ENCODE assay signal across 8 cellular contexts in genomic region chr4:26069218-26069617, GRCh38.
DNase-seq lines count a peak whose midpoint lies in the region; ATAC-seq and TF ChIP-seq lines count a peak whose summit lies in the region.

No MANE protein-coding gene starts in this region.

- peak; percentile 42 to 71 (median 65); a peak in 5 of 6 replicates for TF ChIP-seq CTCF in HCT116 (IDR thresholded peaks at IDR 0.05 in 2 of 3, conservative IDR thresholded peaks at IDR 0.05 in 1 of 3; ENCODE audit: borderline replicate concordance in 1 of 3, insufficient read depth in 1 of 3, low read depth in 2 of 3, low read length in 2 of 3)
- TF ChIP-seq CTCF in RWPE2 (IDR thresholded peaks at IDR 0.05; ENCODE audit: poor library complexity, severe bottlenecking), result peak; percentile 12
- no peak for TF ChIP-seq CTCF in colonic mucosa (IDR thresholded peaks at IDR 0.05)

- BruUV-seq in HCT116 (replicated peaks; lab: Mats Ljungman, UMichigan), result no TSS peak

- intact Hi-C loops in HCT116 (cut with micrococcal nuclease), result loop anchor here (1.0 to 5.0 kb wide), 2 partner anchors 253 to 341 kb away; partner anchors contain the start of gene RBPJ
- intact Hi-C loops in colonic mucosa (cut with DNase I), result no loop called here

- H4K20me1 ChIP-seq in HCT116 (ENCODE audit: insufficient read depth), result no peaks in the 10 kb centered on the region

- H2AFZ ChIP-seq in HCT116 (ENCODE audit: low read depth, low read length, poor library complexity, severe bottlenecking), result no peak overlapping the region

- POLR2A ChIA-PET in HCT116 (lab: Charles Lee), result no interaction called here

- RAD21 ChIA-PET in HCT116 (lab: Charles Lee; ENCODE audit: low non-redundant PET in 1 of 2, low total read pairs in 2 of 2, uncharacterized antibody in 2 of 2, unreplicated experiment in 2 of 2), result no interaction called here

- CTCF ChIA-PET in HCT116 (lab: Charles Lee), result interaction anchor here (0.9 to 2.3 kb wide), 7 partner anchors 8 to 341 kb away, joined by 3 to 11 read pairs (median 5); partner anchors contain the start of gene RBPJ

- no peaks in the 10 kb centered on the region for H3K9me3 ChIP-seq in HCT116 (ENCODE audit: control insufficient read depth in 1 of 2, insufficient read depth in 1 of 2, low read depth in 1 of 2, low read length in 2 of 2)
- no peaks in the 10 kb centered on the region for H3K9me3 ChIP-seq in RWPE2 (ENCODE audit: severe bottlenecking)
- H3K9me3 ChIP-seq in colonic mucosa, result no peaks in the 10 kb centered on the region

- no peak overlapping the region for H3K4me3 ChIP-seq in HCT116 (replicated peaks in 1 of 2; ENCODE audit: low read depth in 1 of 2, low read length in 2 of 2)
- no peak overlapping the region for H3K4me3 ChIP-seq in RWPE2 (ENCODE audit: severe bottlenecking)
- H3K4me3 ChIP-seq in colonic mucosa, result no peak overlapping the region

- H3K27me3 ChIP-seq in HCT116 (ENCODE audit: insufficient read depth, low read length), result no peaks in the 10 kb centered on the region
- no peaks in the 10 kb centered on the region for H3K27me3 ChIP-seq in RWPE2 (ENCODE audit: insufficient read depth, poor library complexity, severe bottlenecking)
- no peaks in the 10 kb centered on the region for H3K27me3 ChIP-seq in colonic mucosa

- no peak overlapping the region for H3K4me2 ChIP-seq in HCT116 (ENCODE audit: low read length)

- TF ChIP-seq POLR2A in HCT116 (IDR thresholded peaks at IDR 0.05; ENCODE audit: borderline replicate concordance, extremely low read depth, insufficient read depth, insufficient read length), result no peak

- no peaks in the 10 kb centered on the region for H3K79me2 ChIP-seq in HCT116 (ENCODE audit: insufficient read depth, low read length)

- ATAC-seq in HCT116 (peak; percentile 91), RWPE2 (ENCODE audit: low read depth) (peak; percentile 48; the same call in 1 of the 3 replicates), GM19035 (IDR thresholded peaks at IDR 0.05; ENCODE audit: unreplicated experiment) (no peak)

- peak; percentile 75 for TF ChIP-seq RAD21 in HCT116 (IDR thresholded peaks at IDR 0.05; ENCODE audit: low read depth)

- H3K36me3 ChIP-seq in HCT116 (ENCODE audit: control insufficient read depth in 1 of 2, insufficient read depth in 2 of 2, low read length in 2 of 2) (no peaks in the 10 kb centered on the region), RWPE2 (ENCODE audit: low read depth) (no peaks in the 10 kb centered on the region), colonic mucosa (no peaks in the 10 kb centered on the region)

- no peak overlapping the region for H3K27ac ChIP-seq in HCT116 (ENCODE audit: low read depth, low read length)
- H3K27ac ChIP-seq in RWPE2 (ENCODE audit: poor library complexity, severe bottlenecking), result no peak overlapping the region
- no peak overlapping the region for H3K27ac ChIP-seq in colonic mucosa

- peak; percentile 50 for DNase-seq in D341Med (ENCODE audit: low spot score)
- DNase-seq in HCT116 (ENCODE audit: low read depth, low spot score), result no peak
- DNase-seq in RWPE2 (ENCODE audit: low spot score), result no peak
- peak; percentile 68 for DNase-seq in iPS-NIHi11 (ENCODE audit: low spot score)
- no peak for DNase-seq in NK-92 (lab: John Stamatoyannopoulos, UW; ENCODE audit: unreplicated experiment)
- DNase-seq in NCI-H774 (lab: John Stamatoyannopoulos, UW), result no peak
- no peak for DNase-seq in colonic mucosa

- H3K9ac ChIP-seq in HCT116 (ENCODE audit: low read length), result no peak overlapping the region
- no peak overlapping the region for H3K9ac ChIP-seq in colonic mucosa (ENCODE audit: low read depth in 2 of 2, low read length in 2 of 2)

- H3K4me1 ChIP-seq in HCT116 (ENCODE audit: control insufficient read depth in 1 of 2, insufficient read depth in 2 of 2, low read length in 2 of 2) (peaks cover 0 to 10% of the 10 kb centered on the region in 2 experiments; a peak in 1 of 4 replicates), RWPE2 (ENCODE audit: insufficient read depth, poor library complexity, severe bottlenecking) (peaks cover 4% of the 10 kb centered on the region), colonic mucosa (no peaks in the 10 kb centered on the region)

- no peaks in the 10 kb centered on the region for H3K9me2 ChIP-seq in HCT116 (ENCODE audit: insufficient read depth)

TF ChIP-seq in HCT116, 20 proteins besides CTCF, POLR2A, EP300 and RAD21:
- TF ChIP-seq EGR1 (IDR thresholded peaks at IDR 0.05; ENCODE audit: low read depth), result no peak
- TF ChIP-seq, protein P1, sequence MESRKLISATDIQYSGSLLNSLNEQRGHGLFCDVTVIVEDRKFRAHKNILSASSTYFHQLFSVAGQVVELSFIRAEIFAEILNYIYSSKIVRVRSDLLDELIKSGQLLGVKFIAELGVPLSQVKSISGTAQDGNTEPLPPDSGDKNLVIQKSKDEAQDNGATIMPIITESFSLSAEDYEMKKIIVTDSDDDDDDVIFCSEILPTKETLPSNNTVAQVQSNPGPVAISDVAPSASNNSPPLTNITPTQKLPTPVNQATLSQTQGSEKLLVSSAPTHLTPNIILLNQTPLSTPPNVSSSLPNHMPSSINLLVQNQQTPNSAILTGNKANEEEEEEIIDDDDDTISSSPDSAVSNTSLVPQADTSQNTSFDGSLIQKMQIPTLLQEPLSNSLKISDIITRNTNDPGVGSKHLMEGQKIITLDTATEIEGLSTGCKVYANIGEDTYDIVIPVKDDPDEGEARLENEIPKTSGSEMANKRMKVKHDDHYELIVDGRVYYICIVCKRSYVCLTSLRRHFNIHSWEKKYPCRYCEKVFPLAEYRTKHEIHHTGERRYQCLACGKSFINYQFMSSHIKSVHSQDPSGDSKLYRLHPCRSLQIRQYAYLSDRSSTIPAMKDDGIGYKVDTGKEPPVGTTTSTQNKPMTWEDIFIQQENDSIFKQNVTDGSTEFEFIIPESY (IDR thresholded peaks at IDR 0.05; ENCODE audit: extremely low read depth, insufficient replicate concordance, low read length), result no peak
- no peak for TF ChIP-seq EZH2 (IDR thresholded peaks at IDR 0.05)
- no peak for TF ChIP-seq SRF (IDR thresholded peaks at IDR 0.05; ENCODE audit: low read depth)
- TF ChIP-seq FOSL1 (IDR thresholded peaks at IDR 0.05; ENCODE audit: low read depth), result no peak
- no peak for TF ChIP-seq JUND (IDR thresholded peaks at IDR 0.05)
- no peak for TF ChIP-seq CEBPB (IDR thresholded peaks at IDR 0.05; ENCODE audit: low read depth)
- TF ChIP-seq SP1 (IDR thresholded peaks at IDR 0.05; ENCODE audit: low read depth), result no peak
- no peak for TF ChIP-seq POLR2AphosphoS5 (IDR thresholded peaks at IDR 0.05; ENCODE audit: low read depth, low read length)
- TF ChIP-seq CBX3 (IDR thresholded peaks at IDR 0.05; ENCODE audit: low read depth), result no peak
- TF ChIP-seq, protein P2, sequence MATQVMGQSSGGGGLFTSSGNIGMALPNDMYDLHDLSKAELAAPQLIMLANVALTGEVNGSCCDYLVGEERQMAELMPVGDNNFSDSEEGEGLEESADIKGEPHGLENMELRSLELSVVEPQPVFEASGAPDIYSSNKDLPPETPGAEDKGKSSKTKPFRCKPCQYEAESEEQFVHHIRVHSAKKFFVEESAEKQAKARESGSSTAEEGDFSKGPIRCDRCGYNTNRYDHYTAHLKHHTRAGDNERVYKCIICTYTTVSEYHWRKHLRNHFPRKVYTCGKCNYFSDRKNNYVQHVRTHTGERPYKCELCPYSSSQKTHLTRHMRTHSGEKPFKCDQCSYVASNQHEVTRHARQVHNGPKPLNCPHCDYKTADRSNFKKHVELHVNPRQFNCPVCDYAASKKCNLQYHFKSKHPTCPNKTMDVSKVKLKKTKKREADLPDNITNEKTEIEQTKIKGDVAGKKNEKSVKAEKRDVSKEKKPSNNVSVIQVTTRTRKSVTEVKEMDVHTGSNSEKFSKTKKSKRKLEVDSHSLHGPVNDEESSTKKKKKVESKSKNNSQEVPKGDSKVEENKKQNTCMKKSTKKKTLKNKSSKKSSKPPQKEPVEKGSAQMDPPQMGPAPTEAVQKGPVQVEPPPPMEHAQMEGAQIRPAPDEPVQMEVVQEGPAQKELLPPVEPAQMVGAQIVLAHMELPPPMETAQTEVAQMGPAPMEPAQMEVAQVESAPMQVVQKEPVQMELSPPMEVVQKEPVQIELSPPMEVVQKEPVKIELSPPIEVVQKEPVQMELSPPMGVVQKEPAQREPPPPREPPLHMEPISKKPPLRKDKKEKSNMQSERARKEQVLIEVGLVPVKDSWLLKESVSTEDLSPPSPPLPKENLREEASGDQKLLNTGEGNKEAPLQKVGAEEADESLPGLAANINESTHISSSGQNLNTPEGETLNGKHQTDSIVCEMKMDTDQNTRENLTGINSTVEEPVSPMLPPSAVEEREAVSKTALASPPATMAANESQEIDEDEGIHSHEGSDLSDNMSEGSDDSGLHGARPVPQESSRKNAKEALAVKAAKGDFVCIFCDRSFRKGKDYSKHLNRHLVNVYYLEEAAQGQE (IDR thresholded peaks at IDR 0.05; ENCODE audit: low read depth), result no peak
- no peak for TF ChIP-seq TCF7L2 (IDR thresholded peaks at IDR 0.05; ENCODE audit: borderline replicate concordance, extremely low read depth, insufficient read depth, insufficient read length)

Comparison
In these comparisons a context has a peak if more than half of its experiments do, and no peak if none do; other contexts are left out.
1. DNase-seq: peak in D341Med (single experiment) and iPS-NIHi11 (single experiment); none in HCT116 (single experiment), RWPE2 (single experiment), NK-92 (single experiment), NCI-H774 (single experiment) and colonic mucosa (single experiment).